In genomic region chr16:85086347-85087291, GRCh38 we compare ENCODE assay signal across 9 cellular contexts. TPM values are rescaled to one million over a fixed set of nuclear protein-coding genes. Genes with fewer than 3 reads are reported as not detected.
DNase-seq lines count a peak whose midpoint lies in the region; ATAC-seq and TF ChIP-seq lines count a peak whose summit lies in the region.
"Had no signal": no experiment of that assay in that cellular context is flagged by ENCODE, and none has a peak within 500 bp of the region (broad histone marks: within the 10 kb centered on the region; RNA-seq: fewer than 3 reads in every experiment).

No MANE protein-coding gene starts in this region.

- intact Hi-C loops in Right ventricle myocardium inferior (cut with DNase I) (loop anchor here (5.0 to 10.0 kb wide), 3 partner anchors 74 to 334 kb away; partner anchors contain the start of gene ZDHHC7), cardiac septum (cut with DNase I) (no loop called here)

- H3K4me3 ChIP-seq in LNCaP clone FGC (ENCODE audit: low read depth, low read length): no peak overlapping the region
- H3K4me3 ChIP-seq in astrocyte of the cerebellum (ENCODE audit: low read depth, low read length): no peak overlapping the region
- no peak overlapping the region for H3K4me3 ChIP-seq in iPS DF 6.9 (ENCODE audit: low read length)
- H3K4me3 ChIP-seq: skin epidermis had no signal

- H3K36me3 ChIP-seq in iPS DF 6.9 (ENCODE audit: control insufficient read depth, insufficient read depth, low read length): 0 out of 2 replicates have a peak, but pooled peaks cover 2% of the 10 kb centered on the region

- H3K27me3 ChIP-seq in iPS DF 6.9 (ENCODE audit: control insufficient read depth, insufficient read depth, low read length): peaks cover 20% of the 10 kb centered on the region; the same call in 1 of the 2 replicates

- peak; percentile 72 for TF ChIP-seq CTCF in LNCaP clone FGC (IDR thresholded peaks at IDR 0.05; ENCODE audit: control insufficient read depth, extremely low read depth, insufficient read depth)
- TF ChIP-seq CTCF in astrocyte of the cerebellum (IDR thresholded peaks at IDR 0.05; ENCODE audit: low read depth, low read length, missing control alignments): peak; percentile 86

- no CpG with 5 or more reads among the region's 37 CpGs for WGBS in iPS DF 6.9 (ENCODE audit: insufficient coverage, insufficient read length)

- in situ Hi-C loops in astrocyte of the cerebellum (cut with HindIII; ENCODE audit: low sequenced_read_pairs): no loop called here

- H3K9me3 ChIP-seq in iPS DF 6.9 (ENCODE audit: control insufficient read depth, insufficient read depth, low read length): no peaks in the 10 kb centered on the region

- peak; percentile 73 for ATAC-seq in Right ventricle myocardium inferior

- peaks cover 8% of the 10 kb centered on the region for H3K4me1 ChIP-seq in iPS DF 6.9 (ENCODE audit: control insufficient read depth, insufficient read depth, low read length)

- no peak overlapping the region for H3K27ac ChIP-seq in iPS DF 6.9 (ENCODE audit: low read length)
- H3K27ac ChIP-seq: skin epidermis had no signal

- DNase-seq in Right ventricle myocardium inferior (ENCODE audit: missing footprints): peak; percentile 83
- no peak for DNase-seq in cardiac septum (ENCODE audit: low spot score)
- peak; percentile 11 for DNase-seq in LNCaP clone FGC (ENCODE audit: low read depth)
- peak; percentile 39 to 72 (median 59) for DNase-seq in T-helper 2 cell
- DNase-seq in astrocyte of the cerebellum (ENCODE audit: low read depth): peak; percentile 33
- DNase-seq in iPS DF 6.9 (ENCODE audit: low read depth, low spot score): peak; percentile 47
- DNase-seq in stimulated activated CD4-positive, alpha-beta T cell treated with anti-CD3 and anti-CD28 coated beads, Interleukin-15, amount 100 ng/mL, for 1 hour (ENCODE audit: low read depth in 1 of 2, low spot score in 1 of 2): peak; percentile 59 to 65
- no peak for DNase-seq in GF-D8 (lab: John Stamatoyannopoulos, UW)

RNA-seq across cellular contexts. Expression of gene CIBAR2, which starts 25.7 kb away (rescaled TPM):
- not detected for total RNA-seq in Right ventricle myocardium inferior
- not detected for total RNA-seq in cardiac septum

RNA-seq across cellular contexts. Expression of gene KIAA0513, which starts 59.0 kb away (rescaled TPM):
- total RNA-seq in Right ventricle myocardium inferior (7.4 TPM), cardiac septum (8.3 TPM)

Comparison
In these comparisons a context has a peak if more than half of its experiments do, and no peak if none do; other contexts are left out.
1. DNase-seq: peak in Right ventricle myocardium inferior (single experiment), LNCaP clone FGC (single experiment), T-helper 2 cell (5 of 5), astrocyte of the cerebellum (single experiment), iPS DF 6.9 (single experiment) and stimulated activated CD4-positive, alpha-beta T cell treated with anti-CD3 and anti-CD28 coated beads, Interleukin-15, amount 100 ng/mL, for 1 hour (2 of 2); none in cardiac septum (single experiment) and GF-D8 (single experiment).